14 cellular contexts compared by ENCODE assay signal in genomic region chr2:204885747-204886146, GRCh38.
DNase-seq lines count a peak whose midpoint lies in the region; TF ChIP-seq lines count a peak whose summit lies in the region.
"Had no signal": no experiment of that assay in that cellular context is flagged by ENCODE, and none has a peak within 500 bp of the region (broad histone marks: within the 10 kb centered on the region; RNA-seq: fewer than 3 reads in every experiment).

No MANE protein-coding gene starts in this region.

- in situ Hi-C loops in ACHN (cut with HindIII; ENCODE audit: low pct_ligation_motif_present, low pct_unique_long_range_greater_than_20kb, low sequenced_read_pairs) = no loop called here

- H3K4me1 ChIP-seq in spleen = no peaks in the 10 kb centered on the region

- H3K36me3 Mint-ChIP-seq in MCF 10A (ENCODE audit: insufficient read depth, unreplicated experiment) = no peaks in the 10 kb centered on the region

- TF ChIP-seq CTCF in WERI-Rb-1 (IDR thresholded peaks at IDR 0.05; ENCODE audit: low read depth, low read length) (peak; percentile 49; the same call in 1 of the 2 replicates), fibroblast of the aortic adventitia (IDR thresholded peaks at IDR 0.05; ENCODE audit: insufficient read depth, low read length) (no peak), spleen (IDR thresholded peaks at IDR 0.05 in 8 of 11, conservative IDR thresholded peaks at IDR 0.05 in 3 of 11) (peak in 1 of 11 experiments; percentile 24), MCF 10A (IDR thresholded peaks at IDR 0.05; ENCODE audit: unreplicated experiment) (no peak)

- CTCF ChIA-PET in MCF 10A (lab: Yijun Ruan, JAX) = no interaction called here

- peaks cover 7% of the 10 kb centered on the region for H3K4me1 Mint-ChIP-seq in MCF 10A (ENCODE audit: insufficient read depth, unreplicated experiment)

- H3K27me3 Mint-ChIP-seq in MCF 10A (ENCODE audit: insufficient read depth, unreplicated experiment) = no peaks in the 10 kb centered on the region
- H3K27me3 Mint-ChIP-seq: brain had no signal

- H3K27me3 ChIP-seq in H7 (ENCODE audit: control insufficient read depth, insufficient read depth, low read length) (no peaks in the 10 kb centered on the region), WERI-Rb-1 (ENCODE audit: insufficient read depth, low read depth, severe bottlenecking) (no peaks in the 10 kb centered on the region), spleen (replicated peaks in 1 of 7) (no peaks in the 10 kb centered on the region)

- no peak for TF ChIP-seq POLR2A in spleen (IDR thresholded peaks at IDR 0.05)

- WGBS in spleen, 5 donors = 41 to 56% (median 52%) methylated on average over 2 of the region's 2 CpGs

- H3K9me3 ChIP-seq in WERI-Rb-1 (ENCODE audit: severe bottlenecking) = no peaks in the 10 kb centered on the region
- H3K9me3 ChIP-seq in spleen = no peaks in the 10 kb centered on the region

- H3K27ac ChIP-seq in WERI-Rb-1 = no peak overlapping the region
- no peak overlapping the region for H3K27ac ChIP-seq in spleen

- POLR2A ChIA-PET in MCF 10A (lab: Yijun Ruan, JAX) = interaction anchor here (0.6 kb wide), 1 partner anchor 42 kb away, joined by 3 read pairs; no protein-coding TSS in a partner anchor

- DNase-seq in ACHN = peak; percentile 11
- DNase-seq in H7 = peak; percentile 10
- peak; percentile 30 for DNase-seq in WERI-Rb-1
- peak; percentile 3 for DNase-seq in fibroblast of the aortic adventitia (ENCODE audit: low read depth)
- DNase-seq in spleen = no peak
- no peak for DNase-seq in EL
- no peak for DNase-seq in NCI-H1694 (lab: John Stamatoyannopoulos, UW)
- no peak for DNase-seq in MCF 10A (ENCODE audit: unreplicated experiment)
- DNase-seq: activated CD8-positive, alpha-beta memory T cell treated with anti-CD3 and anti-CD28 coated beads for 24 hours; activated gamma-delta T cell treated with Interleukin-2 at 50 U/mL for 16 hours; NCI-H1105; NCI-H446 treated with DMSO at 0.1 percent for 48 hours had no signal

- H3K4me3 ChIP-seq in H7 (ENCODE audit: insufficient read depth, low read depth, low read length) = no peak overlapping the region
- no peak overlapping the region for H3K4me3 ChIP-seq in WERI-Rb-1 (ENCODE audit: low read depth, low read length)
- H3K4me3 ChIP-seq in fibroblast of the aortic adventitia (ENCODE audit: low read depth, low read length) = no peak overlapping the region
- H3K4me3 ChIP-seq in spleen = no peak overlapping the region

- intact Hi-C loops in spleen (cut with DNase I; ENCODE audit: low total_unique reads) (no loop called here), MCF 10A (cut with micrococcal nuclease) (no loop called here)

- H3K27ac Mint-ChIP-seq in MCF 10A (ENCODE audit: low read depth, unreplicated experiment) = no peak overlapping the region
- H3K27ac Mint-ChIP-seq: brain; T-helper 2 cell treated with Interferon-gamma antibody and Interleukin-4, amounts not matched to agents 5 μg/mL and 100 μg/mL, for 36 hours had no signal

- no TSS peak for BruUV-seq in MCF 10A (replicated peaks; lab: Mats Ljungman, UMichigan)

- H3K9me3 Mint-ChIP-seq in MCF 10A (ENCODE audit: unreplicated experiment) = peaks cover 5% of the 10 kb centered on the region

- no peak overlapping the region for H3K4me3 Mint-ChIP-seq in MCF 10A (ENCODE audit: unreplicated experiment)
- H3K4me3 Mint-ChIP-seq: brain; T-helper 2 cell treated with Interferon-gamma antibody and Interleukin-4, amounts not matched to agents 5 μg/mL and 100 μg/mL, for 36 hours had no signal

- H3K36me3 ChIP-seq in H7 (replicated peaks; ENCODE audit: control insufficient read depth, insufficient read depth, low read length) = no peaks in the 10 kb centered on the region
- no peaks in the 10 kb centered on the region for H3K36me3 ChIP-seq in WERI-Rb-1
- no peaks in the 10 kb centered on the region for H3K36me3 ChIP-seq in spleen

Comparison
In these comparisons a context has a peak if more than half of its experiments do, and no peak if none do; other contexts are left out.
1. DNase-seq: peak in ACHN (single experiment), H7 (single experiment), WERI-Rb-1 (single experiment) and fibroblast of the aortic adventitia (single experiment); none in spleen (single experiment), EL (single experiment), NCI-H1694 (single experiment) and MCF 10A (single experiment).